35 cellular contexts compared by ENCODE assay signal in the genomic region with DNA sequence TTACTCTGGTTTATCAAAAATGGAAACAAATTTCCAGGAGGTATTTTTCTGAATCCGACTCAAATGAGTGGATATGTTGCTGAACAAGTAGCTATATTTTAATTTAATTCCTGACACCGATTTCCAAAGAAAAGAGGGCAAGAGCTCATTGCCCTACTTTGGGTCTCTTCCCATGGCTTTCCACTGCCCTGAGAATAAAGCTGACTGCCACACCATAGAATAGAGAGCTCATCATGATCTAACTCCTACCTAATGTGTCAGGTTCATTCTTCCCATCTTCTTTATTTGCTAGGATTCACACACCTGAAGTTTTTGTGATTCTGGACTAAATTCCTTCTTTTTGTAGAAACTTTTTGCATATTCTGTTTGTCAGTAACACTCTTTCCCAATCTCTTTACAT.
DNase-seq lines count a peak whose midpoint lies in the region; ATAC-seq and TF ChIP-seq lines count a peak whose summit lies in the region.
"Had no signal": no experiment of that assay in that cellular context is flagged by ENCODE, and none has a peak within 500 bp of the region (broad histone marks: within the 10 kb centered on the region; RNA-seq: fewer than 3 reads in every experiment).

No MANE protein-coding gene starts in this region.

- H4K20me1 ChIP-seq in GM23338 (replicated peaks; ENCODE audit: insufficient read depth): no peaks in the 10 kb centered on the region
- H4K20me1 ChIP-seq in PC-9 (ENCODE audit: insufficient read depth): no peaks in the 10 kb centered on the region
- H4K20me1 ChIP-seq: BLaER1; BLaER1 treated with 17β-estradiol and CSF1 and Interleukin-3, amounts not matched to agents 10 nM and 100 nM had no signal

- H3K4me1 ChIP-seq in GM23338 (ENCODE audit: insufficient read depth) (peaks cover 38% of the 10 kb centered on the region), PC-9 (replicated peaks; ENCODE audit: insufficient read depth) (no peaks in the 10 kb centered on the region)
- H3K4me1 ChIP-seq: A549, BE2C, Caco-2 had no signal

- no peak overlapping the region for H3K27ac ChIP-seq in GM23338 (ENCODE audit: low read depth)
- no peak overlapping the region for H3K27ac ChIP-seq in PC-9
- H3K27ac ChIP-seq: 22Rv1; A549; BLaER1; BLaER1 treated with 17β-estradiol and CSF1 and Interleukin-3, amounts not matched to agents 10 nM and 100 nM; C4-2B had no signal

- DNase-seq in G401 (ENCODE audit: low spot score) (peak; percentile 3), GM23338 (ENCODE audit: low spot score) (peak; percentile 26), WTC11 (ENCODE audit: low spot score) (no peak), iPS-NIHi7 (ENCODE audit: extremely low spot score) (peak; percentile 13), PC-9 (no peak), NCI-H2107 treated with DMSO at 0.1 percent for 48 hours (lab: John Stamatoyannopoulos, UW; ENCODE audit: unreplicated experiment) (no peak)
- no peak for DNase-seq in activated T-cell treated with anti-CD3 and anti-CD28 coated beads, Interleukin-2, amount 50 U/mL, for 72 hours
- DNase-seq: 8988T; ACHN; AML-193; BE2C; C1 segment of cervical spinal cord; Caco-2; Calu3; CD4-positive, alpha-beta memory T cell; CD4-positive, alpha-beta T cell; CD4-positive, CD25-positive, alpha-beta regulatory T cell; CD8-positive, alpha-beta memory T cell; CD8-positive, alpha-beta T cell; COR-L47; DMS 273 treated with DMSO at 0.1 percent for 48 hours; DMS153; DMS53; DMS79; DMS79 treated with DMSO at 0.1 percent for 48 hours; DND-41; EL had no signal

- POLR2A ChIA-PET in WTC11 (lab: Charles Lee) (no interaction called here), PC-9 (lab: Charles Lee; ENCODE audit: unreplicated experiment) (no interaction called here)

- peak; percentile 79 for ATAC-seq in GM23338
- peak; percentile 81 for ATAC-seq in WTC11
- ATAC-seq in activated T-cell treated with anti-CD3 and anti-CD28 coated beads, Interleukin-2, amount 50 U/mL, for 72 hours (replicated peaks in 1 of 2): no peak
- ATAC-seq in HG03378 (IDR thresholded peaks at IDR 0.05; ENCODE audit: unreplicated experiment): no peak
- ATAC-seq: A549; CD8-positive, alpha-beta T cell had no signal

- in situ Hi-C loops in G401 (cut with HindIII; ENCODE audit: low sequenced_read_pairs): no loop called here

- H3K36me3 ChIP-seq in GM23338 (ENCODE audit: insufficient read depth) (no peaks in the 10 kb centered on the region), PC-9 (ENCODE audit: low read depth) (no peaks in the 10 kb centered on the region)
- H3K36me3 ChIP-seq: BE2C; BLaER1; BLaER1 treated with 17β-estradiol and CSF1 and Interleukin-3, amounts not matched to agents 10 nM and 100 nM had no signal

- H3K4me2 ChIP-seq in GM23338 (peak overlapping the region; percentile 66), PC-9 (no peak overlapping the region)
- H3K4me2 ChIP-seq: A549, BLaER1 had no signal

- no peaks in the 10 kb centered on the region for H3K9me3 Mint-ChIP-seq in GM23338
- no peaks in the 10 kb centered on the region for H3K9me3 Mint-ChIP-seq in WTC11
- H3K9me3 Mint-ChIP-seq in activated T-cell treated with anti-CD3 and anti-CD28 coated beads, Interleukin-2, amount 50 U/mL, for 72 hours: peaks cover 1 to 3% of the 10 kb centered on the region in 2 donors

- H3K79me2 ChIP-seq in GM23338 (replicated peaks; ENCODE audit: insufficient read depth) (no peaks in the 10 kb centered on the region), PC-9 (ENCODE audit: low read depth) (no peaks in the 10 kb centered on the region)

- peaks cover 1% of the 10 kb centered on the region for H3K27me3 Mint-ChIP-seq in GM23338 (ENCODE audit: insufficient read depth, low read depth, poor library complexity)
- no peaks in the 10 kb centered on the region for H3K27me3 Mint-ChIP-seq in WTC11 (ENCODE audit: low read depth)
- H3K27me3 Mint-ChIP-seq in activated T-cell treated with anti-CD3 and anti-CD28 coated beads, Interleukin-2, amount 50 U/mL, for 72 hours (ENCODE audit: low read depth): no peaks in the 10 kb centered on the region
- H3K27me3 Mint-ChIP-seq: B cell; CD4-positive, alpha-beta memory T cell; CD4-positive, alpha-beta T cell; CD4-positive, CD25-positive, alpha-beta regulatory T cell; CD8-positive, alpha-beta memory T cell had no signal

- H3K4me3 Mint-ChIP-seq in GM23338 (no peak overlapping the region), WTC11 (no peak overlapping the region)
- H3K4me3 Mint-ChIP-seq in activated T-cell treated with anti-CD3 and anti-CD28 coated beads, Interleukin-2, amount 50 U/mL, for 72 hours: no peak overlapping the region
- H3K4me3 Mint-ChIP-seq: B cell; CD14-positive monocyte; CD4-positive, alpha-beta memory T cell; CD4-positive, alpha-beta T cell; CD4-positive, CD25-positive, alpha-beta regulatory T cell; CD8-positive, alpha-beta memory T cell; CD8-positive, alpha-beta T cell had no signal

- H3K4me1 Mint-ChIP-seq in GM23338: peaks cover 33% of the 10 kb centered on the region
- H3K4me1 Mint-ChIP-seq in WTC11: peaks cover 32% of the 10 kb centered on the region
- H3K4me1 Mint-ChIP-seq in activated T-cell treated with anti-CD3 and anti-CD28 coated beads, Interleukin-2, amount 50 U/mL, for 72 hours (ENCODE audit: low read depth): no peaks in the 10 kb centered on the region
- H3K4me1 Mint-ChIP-seq: B cell; CD14-positive monocyte; CD4-positive, alpha-beta memory T cell; CD4-positive, CD25-positive, alpha-beta regulatory T cell; CD8-positive, alpha-beta memory T cell had no signal

- H3K4me3 ChIP-seq in GM23338 (no peak overlapping the region), PC-9 (no peak overlapping the region)
- H3K4me3 ChIP-seq: A549; BLaER1; BLaER1 treated with 17β-estradiol and CSF1 and Interleukin-3, amounts not matched to agents 10 nM and 100 nM had no signal

- no peaks in the 10 kb centered on the region for H3K9me3 ChIP-seq in PC-9 (ENCODE audit: insufficient read depth, low read depth)
- H3K9me3 ChIP-seq: A549; BE2C; BLaER1; BLaER1 treated with 17β-estradiol and CSF1 and Interleukin-3, amounts not matched to agents 10 nM and 100 nM; Caco-2 had no signal

- H3K9me2 ChIP-seq in GM23338 (ENCODE audit: insufficient read depth) (no peaks in the 10 kb centered on the region), PC-9 (ENCODE audit: insufficient read depth) (no peaks in the 10 kb centered on the region)

- no peaks in the 10 kb centered on the region for H3K36me3 Mint-ChIP-seq in GM23338 (ENCODE audit: low read depth)
- H3K36me3 Mint-ChIP-seq in WTC11: no peaks in the 10 kb centered on the region
- no peaks in the 10 kb centered on the region for H3K36me3 Mint-ChIP-seq in activated T-cell treated with anti-CD3 and anti-CD28 coated beads, Interleukin-2, amount 50 U/mL, for 72 hours (ENCODE audit: insufficient read depth in 2 of 2)
- H3K36me3 Mint-ChIP-seq: CD14-positive monocyte; CD4-positive, alpha-beta memory T cell; CD4-positive, CD25-positive, alpha-beta regulatory T cell; CD8-positive, alpha-beta memory T cell; CD8-positive, alpha-beta T cell had no signal

- intact Hi-C loops in PC-9 (cut with micrococcal nuclease; ENCODE audit: unreplicated experiment): no loop called here

- no peaks in the 10 kb centered on the region for H3F3A ChIP-seq in GM23338 (replicated peaks; ENCODE audit: low read depth)
- H3F3A ChIP-seq in PC-9 (ENCODE audit: insufficient read depth, low read depth): no peaks in the 10 kb centered on the region

- H3K27ac Mint-ChIP-seq in GM23338 (peak overlapping the region; percentile 6; the same call in 1 of the 2 replicates), WTC11 (no peak overlapping the region)
- no peak overlapping the region for H3K27ac Mint-ChIP-seq in activated T-cell treated with anti-CD3 and anti-CD28 coated beads, Interleukin-2, amount 50 U/mL, for 72 hours
- H3K27ac Mint-ChIP-seq: B cell; CD14-positive monocyte; CD4-positive, alpha-beta memory T cell; CD4-positive, alpha-beta T cell; CD4-positive, CD25-positive, alpha-beta regulatory T cell; CD8-positive, alpha-beta memory T cell; CD8-positive, alpha-beta T cell had no signal

- TF ChIP-seq CTCF in GM23338 (conservative IDR thresholded peaks at IDR 0.05; ENCODE audit: low read depth in 2 of 2) (no peak), WTC11 (IDR thresholded peaks at IDR 0.05) (no peak), PC-9 (conservative IDR thresholded peaks at IDR 0.05) (no peak)

- H2AFZ ChIP-seq in GM23338 (no peak overlapping the region), PC-9 (no peak overlapping the region)

- H3K27me3 ChIP-seq in GM23338 (ENCODE audit: insufficient read depth): no peaks in the 10 kb centered on the region
- no peaks in the 10 kb centered on the region for H3K27me3 ChIP-seq in PC-9 (ENCODE audit: insufficient read depth, low read depth)
- H3K27me3 ChIP-seq: BLaER1; BLaER1 treated with 17β-estradiol and CSF1 and Interleukin-3, amounts not matched to agents 10 nM and 100 nM had no signal

- BruUV-seq in PC-9 (replicated peaks; lab: Mats Ljungman, UMichigan): no TSS peak

- CTCF ChIA-PET in WTC11 (lab: Charles Lee): interaction anchor here (0.7 to 1.3 kb wide), 2 partner anchors 14 to 432 kb away, joined by 3 to 4 read pairs; no protein-coding TSS in a partner anchor
- CTCF ChIA-PET in PC-9 (lab: Charles Lee): no interaction called here

TF ChIP-seq in GM23338, 12 proteins besides CTCF, POLR2A, EP300 and RAD21 (continues in another document):
- TF ChIP-seq STAT1 (IDR thresholded peaks at IDR 0.05; ENCODE audit: unreplicated experiment) (no peak), ZNF114 (CRISPR knock-in tag; IDR thresholded peaks at IDR 0.05) (no peak)

TF ChIP-seq in WTC11, 78 proteins besides CTCF, POLR2A, EP300 and RAD21 (continues in another document):
- TF ChIP-seq, protein P1, sequence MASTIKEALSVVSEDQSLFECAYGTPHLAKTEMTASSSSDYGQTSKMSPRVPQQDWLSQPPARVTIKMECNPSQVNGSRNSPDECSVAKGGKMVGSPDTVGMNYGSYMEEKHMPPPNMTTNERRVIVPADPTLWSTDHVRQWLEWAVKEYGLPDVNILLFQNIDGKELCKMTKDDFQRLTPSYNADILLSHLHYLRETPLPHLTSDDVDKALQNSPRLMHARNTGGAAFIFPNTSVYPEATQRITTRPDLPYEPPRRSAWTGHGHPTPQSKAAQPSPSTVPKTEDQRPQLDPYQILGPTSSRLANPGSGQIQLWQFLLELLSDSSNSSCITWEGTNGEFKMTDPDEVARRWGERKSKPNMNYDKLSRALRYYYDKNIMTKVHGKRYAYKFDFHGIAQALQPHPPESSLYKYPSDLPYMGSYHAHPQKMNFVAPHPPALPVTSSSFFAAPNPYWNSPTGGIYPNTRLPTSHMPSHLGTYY (CRISPR knock-in tag; IDR thresholded peaks at IDR 0.05): no peak
- TF ChIP-seq, protein P2, sequence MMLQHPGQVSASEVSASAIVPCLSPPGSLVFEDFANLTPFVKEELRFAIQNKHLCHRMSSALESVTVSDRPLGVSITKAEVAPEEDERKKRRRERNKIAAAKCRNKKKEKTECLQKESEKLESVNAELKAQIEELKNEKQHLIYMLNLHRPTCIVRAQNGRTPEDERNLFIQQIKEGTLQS (CRISPR knock-in tag; conservative IDR thresholded peaks at IDR 0.05): no peak
- TF ChIP-seq ZNF423 (CRISPR knock-in tag; IDR thresholded peaks at IDR 0.05) (no peak), ATF1 (CRISPR knock-in tag; IDR thresholded peaks at IDR 0.05) (no peak)

Comparison
In these comparisons a context has a peak if more than half of its experiments do, and no peak if none do; other contexts are left out.
1. DNase-seq: peak in G401 (single experiment), GM23338 (single experiment) and iPS-NIHi7 (single experiment); none in WTC11 (single experiment), PC-9 (0 of 2), activated T-cell treated with anti-CD3 and anti-CD28 coated beads, Interleukin-2, amount 50 U/mL, for 72 hours (0 of 2) and NCI-H2107 treated with DMSO at 0.1 percent for 48 hours (single experiment).
2. ATAC-seq: peak in GM23338 (single experiment) and WTC11 (single experiment); none in activated T-cell treated with anti-CD3 and anti-CD28 coated beads, Interleukin-2, amount 50 U/mL, for 72 hours (0 of 2) and HG03378 (single experiment).